Comparison of ENCODE assay signal across 1 cellular context in the genomic region with DNA sequence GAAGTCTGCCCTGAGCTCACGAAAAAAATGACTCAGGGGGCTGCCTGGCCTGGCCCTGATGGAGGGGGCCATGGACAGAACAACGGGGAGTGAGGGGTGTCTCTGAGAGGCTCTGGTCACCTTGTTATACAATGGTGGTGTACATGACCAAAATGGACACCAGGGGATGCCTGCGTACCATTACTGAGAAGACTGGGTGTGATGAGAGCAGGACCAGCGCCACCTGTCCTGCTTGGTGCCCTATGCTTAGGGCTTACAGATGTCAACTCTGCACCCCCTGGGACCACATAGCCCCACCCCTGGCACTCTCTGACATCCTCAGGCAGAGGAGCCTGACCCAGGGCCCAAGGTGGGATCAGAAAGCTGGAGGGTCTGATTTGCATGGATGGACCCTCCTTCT.
TF ChIP-seq lines count a peak whose summit lies in the region.

No MANE protein-coding gene starts in this region.

TF ChIP-seq in H1, 55 proteins besides CTCF, POLR2A, EP300 and RAD21:
- TF ChIP-seq CBX5 (IDR thresholded peaks at IDR 0.05; ENCODE audit: low read depth, low read length) (no peak), SP1 (IDR thresholded peaks at IDR 0.05; ENCODE audit: low read depth, low read length) (no peak), KDM4A (IDR thresholded peaks at IDR 0.05; ENCODE audit: low read depth, low read length, severe bottlenecking) (no peak), GABPA (IDR thresholded peaks at IDR 0.05; ENCODE audit: borderline replicate concordance, insufficient read depth, low read length) (no peak), TEAD4 (IDR thresholded peaks at IDR 0.05; ENCODE audit: low read depth, low read length) (no peak), BRCA1 (IDR thresholded peaks at IDR 0.05; ENCODE audit: low read depth, low read length) (no peak), POLR2AphosphoS5 (IDR thresholded peaks at IDR 0.05; ENCODE audit: low read depth, low read length) (no peak), TAF1 (IDR thresholded peaks at IDR 0.05; ENCODE audit: low read depth, low read length) (no peak), CHD1 (IDR thresholded peaks at IDR 0.05; ENCODE audit: low read depth, low read length) (no peak), ZNF274 (IDR thresholded peaks at IDR 0.05; ENCODE audit: borderline replicate concordance, extremely low read depth, low read length) (no peak), CBX8 (IDR thresholded peaks at IDR 0.05; ENCODE audit: borderline replicate concordance, low read depth, low read length) (no peak), CEBPB (IDR thresholded peaks at IDR 0.05; ENCODE audit: low read depth, low read length) (no peak)
- TF ChIP-seq, protein P1, sequence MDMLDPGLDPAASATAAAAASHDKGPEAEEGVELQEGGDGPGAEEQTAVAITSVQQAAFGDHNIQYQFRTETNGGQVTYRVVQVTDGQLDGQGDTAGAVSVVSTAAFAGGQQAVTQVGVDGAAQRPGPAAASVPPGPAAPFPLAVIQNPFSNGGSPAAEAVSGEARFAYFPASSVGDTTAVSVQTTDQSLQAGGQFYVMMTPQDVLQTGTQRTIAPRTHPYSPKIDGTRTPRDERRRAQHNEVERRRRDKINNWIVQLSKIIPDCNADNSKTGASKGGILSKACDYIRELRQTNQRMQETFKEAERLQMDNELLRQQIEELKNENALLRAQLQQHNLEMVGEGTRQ (IDR thresholded peaks at IDR 0.05; ENCODE audit: low read length), result no peak
- TF ChIP-seq, protein P2, sequence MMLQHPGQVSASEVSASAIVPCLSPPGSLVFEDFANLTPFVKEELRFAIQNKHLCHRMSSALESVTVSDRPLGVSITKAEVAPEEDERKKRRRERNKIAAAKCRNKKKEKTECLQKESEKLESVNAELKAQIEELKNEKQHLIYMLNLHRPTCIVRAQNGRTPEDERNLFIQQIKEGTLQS (IDR thresholded peaks at IDR 0.05; ENCODE audit: insufficient read depth, low read depth, low read length), result no peak
